ENCODE assay signal across 13 cellular contexts in genomic region chr1:229104654-229105053, GRCh38.
A peak's percentile ranks its signal among the peaks of the same experiment; 100 is the strongest.
DNase-seq lines count a peak whose midpoint lies in the region; TF ChIP-seq lines count a peak whose summit lies in the region.
"Had no signal": no experiment of that assay in that cellular context is flagged by ENCODE, and none has a peak within 500 bp of the region (broad histone marks: within the 10 kb centered on the region; RNA-seq: fewer than 3 reads in every experiment).

No MANE protein-coding gene starts in this region.

- H3K27ac Mint-ChIP-seq in HFFc6 = no peak overlapping the region
- H3K27ac Mint-ChIP-seq: CD4-positive, CD25-positive, alpha-beta regulatory T cell had no signal

- no peak overlapping the region for H3K4ac ChIP-seq in trophoblast cell (ENCODE audit: low read depth, low read length)

- H3K36me3 Mint-ChIP-seq in HFFc6 (ENCODE audit: low read depth) = 0 out of 2 replicates have a peak, but pooled peaks cover 5% of the 10 kb centered on the region
- H3K36me3 Mint-ChIP-seq: CD4-positive, CD25-positive, alpha-beta regulatory T cell had no signal

- DNase-seq in islet precursor cell = peak; percentile 17
- DNase-seq in trophoblast cell = no peak
- no peak for DNase-seq in NCI-H1092 (lab: John Stamatoyannopoulos, UW)
- DNase-seq in NCI-H524 treated with DMSO at 0.1 percent for 48 hours (lab: John Stamatoyannopoulos, UW) = no peak
- no peak for DNase-seq in HFFc6
- DNase-seq: CD4-positive, CD25-positive, alpha-beta regulatory T cell; DMS 273 treated with DMSO at 0.1 percent for 48 hours; DMS79; GM23248; H7 had no signal

- peak overlapping the region; percentile 3 for H4K91ac ChIP-seq in trophoblast cell (ENCODE audit: low read depth, low read length)

- no peak overlapping the region for H2BK5ac ChIP-seq in trophoblast cell (ENCODE audit: low read depth, low read length, poor library complexity)

- no peak overlapping the region for H4K8ac ChIP-seq in trophoblast cell (ENCODE audit: low read depth, low read length)

- TF ChIP-seq CTCF in HFFc6 (IDR thresholded peaks at IDR 0.05) = no peak

- H3K14ac ChIP-seq in trophoblast cell (ENCODE audit: low read length) = no peak overlapping the region

- no peak overlapping the region for H3K23ac ChIP-seq in trophoblast cell (ENCODE audit: low read length)

- H3K27ac ChIP-seq in KOPT-K1 (ENCODE audit: low read depth, low read length, poor library complexity, severe bottlenecking) (peak overlapping the region; percentile 30), trophoblast cell (ENCODE audit: low read depth, low read length) (no peak overlapping the region)
- H3K27ac ChIP-seq: A549, GM23248 had no signal

- H3K4me3 ChIP-seq in trophoblast cell (ENCODE audit: low read depth, low read length) = no peak overlapping the region
- H3K4me3 ChIP-seq: A549, GM12878, GM23248 had no signal

- peak overlapping the region; percentile 15 for H2BK12ac ChIP-seq in trophoblast cell (ENCODE audit: low read length)

- peaks cover 37% of the 10 kb centered on the region for H3K79me1 ChIP-seq in trophoblast cell (ENCODE audit: low read length)

- no peaks in the 10 kb centered on the region; the same call in none of the 2 replicates for H3K27me3 Mint-ChIP-seq in HFFc6 (ENCODE audit: insufficient read depth)

- no peak overlapping the region for H3K9ac ChIP-seq in trophoblast cell (ENCODE audit: low read length)
- H3K9ac ChIP-seq: GM23248 had no signal

- H3K27me3 ChIP-seq in trophoblast cell (ENCODE audit: insufficient read depth, low read length) = no peaks in the 10 kb centered on the region

- no peak overlapping the region for H3K4me3 Mint-ChIP-seq in HFFc6
- H3K4me3 Mint-ChIP-seq: CD4-positive, CD25-positive, alpha-beta regulatory T cell had no signal

- H3K9me3 Mint-ChIP-seq in HFFc6 = peaks cover 37% of the 10 kb centered on the region

- no peak overlapping the region for H2BK120ac ChIP-seq in trophoblast cell (ENCODE audit: insufficient read depth, low read length, poor library complexity)

- peaks cover 27 to 41% of the 10 kb centered on the region in 2 experiments for H3K4me1 ChIP-seq in trophoblast cell (ENCODE audit: control insufficient read depth in 1 of 2, insufficient read depth in 2 of 2, low read length in 2 of 2)
- H3K4me1 ChIP-seq: A549 had no signal

- H3K36me3 ChIP-seq in KOPT-K1 (ENCODE audit: insufficient read depth, low read length) (no peaks in the 10 kb centered on the region), trophoblast cell (ENCODE audit: control insufficient read depth in 1 of 2, insufficient read depth in 2 of 2, low read length in 2 of 2) (no peaks in the 10 kb centered on the region)

- H3K9me3 ChIP-seq in KOPT-K1 (ENCODE audit: insufficient read depth, low read length, poor library complexity, severe bottlenecking) = no peaks in the 10 kb centered on the region
- H3K9me3 ChIP-seq in trophoblast cell (ENCODE audit: insufficient read depth, low read depth, low read length) = no peaks in the 10 kb centered on the region
- H3K9me3 ChIP-seq: A549 had no signal

- no peaks in the 10 kb centered on the region for H3K4me1 Mint-ChIP-seq in HFFc6 (ENCODE audit: low read depth)

- no peak overlapping the region for H3K4me2 ChIP-seq in trophoblast cell (ENCODE audit: low read length)
- H3K4me2 ChIP-seq: A549 had no signal

- no peak overlapping the region for H4K12ac ChIP-seq in trophoblast cell (ENCODE audit: low read depth, low read length)

- no CpG with 5 or more reads among the region's 2 CpGs for WGBS in trophoblast cell (ENCODE audit: extremely low coverage, insufficient coverage, insufficient read length)

- no peak overlapping the region for H3K18ac ChIP-seq in trophoblast cell (ENCODE audit: low read length)

- no peak overlapping the region for H2AFZ ChIP-seq in trophoblast cell (ENCODE audit: insufficient read depth, low read length, poor library complexity)
- H2AFZ ChIP-seq: GM23248 had no signal

- no peaks in the 10 kb centered on the region for H3K79me2 ChIP-seq in trophoblast cell (ENCODE audit: control insufficient read depth, insufficient read depth, low read length, poor library complexity)

- H2AK5ac ChIP-seq in trophoblast cell (ENCODE audit: low read length) = peak overlapping the region; percentile 15
